In the genomic region with DNA sequence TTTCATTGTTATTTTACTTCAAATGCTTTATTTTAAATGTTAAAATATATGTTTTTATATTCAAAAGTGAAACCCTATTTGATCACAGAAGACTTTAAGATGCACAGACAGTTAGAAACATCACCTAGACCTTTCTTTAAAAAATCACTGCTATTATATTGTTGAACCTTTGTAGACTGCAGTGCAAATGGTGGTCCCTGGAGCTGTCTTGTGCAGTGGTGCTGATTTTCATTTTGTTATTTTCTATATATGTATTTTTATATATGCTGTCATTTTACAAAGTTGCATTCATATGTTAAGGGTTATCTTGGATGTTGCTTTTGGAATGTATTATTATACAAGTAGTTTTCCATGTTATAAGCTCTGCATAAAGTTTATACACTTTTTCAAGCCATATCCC, we compare ENCODE assay signal across 3 cellular contexts.
A peak's percentile ranks its signal among the peaks of the same experiment; 100 is the strongest.
TF ChIP-seq lines count a peak whose summit lies in the region.

No MANE protein-coding gene starts in this region.

TF ChIP-seq in HEK293, 187 proteins besides CTCF, POLR2A, EP300 and RAD21:
- TF ChIP-seq ZNF184 (tag by site-specific recombination; IDR thresholded peaks at IDR 0.05) (no peak), ZNF404 (tag by site-specific recombination; IDR thresholded peaks at IDR 0.05) (no peak), ZNF274 (IDR thresholded peaks at IDR 0.05; ENCODE audit: low read length) (no peak), ZNF274 (tag by site-specific recombination; IDR thresholded peaks at IDR 0.05; ENCODE audit: borderline replicate concordance) (no peak), ZNF248 (tag by site-specific recombination; IDR thresholded peaks at IDR 0.05) (no peak)
- TF ChIP-seq, protein P1, sequence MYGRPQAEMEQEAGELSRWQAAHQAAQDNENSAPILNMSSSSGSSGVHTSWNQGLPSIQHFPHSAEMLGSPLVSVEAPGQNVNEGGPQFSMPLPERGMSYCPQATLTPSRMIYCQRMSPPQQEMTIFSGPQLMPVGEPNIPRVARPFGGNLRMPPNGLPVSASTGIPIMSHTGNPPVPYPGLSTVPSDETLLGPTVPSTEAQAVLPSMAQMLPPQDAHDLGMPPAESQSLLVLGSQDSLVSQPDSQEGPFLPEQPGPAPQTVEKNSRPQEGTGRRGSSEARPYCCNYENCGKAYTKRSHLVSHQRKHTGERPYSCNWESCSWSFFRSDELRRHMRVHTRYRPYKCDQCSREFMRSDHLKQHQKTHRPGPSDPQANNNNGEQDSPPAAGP (tag by site-specific recombination; IDR thresholded peaks at IDR 0.05) = no peak
- TF ChIP-seq, protein P2, sequence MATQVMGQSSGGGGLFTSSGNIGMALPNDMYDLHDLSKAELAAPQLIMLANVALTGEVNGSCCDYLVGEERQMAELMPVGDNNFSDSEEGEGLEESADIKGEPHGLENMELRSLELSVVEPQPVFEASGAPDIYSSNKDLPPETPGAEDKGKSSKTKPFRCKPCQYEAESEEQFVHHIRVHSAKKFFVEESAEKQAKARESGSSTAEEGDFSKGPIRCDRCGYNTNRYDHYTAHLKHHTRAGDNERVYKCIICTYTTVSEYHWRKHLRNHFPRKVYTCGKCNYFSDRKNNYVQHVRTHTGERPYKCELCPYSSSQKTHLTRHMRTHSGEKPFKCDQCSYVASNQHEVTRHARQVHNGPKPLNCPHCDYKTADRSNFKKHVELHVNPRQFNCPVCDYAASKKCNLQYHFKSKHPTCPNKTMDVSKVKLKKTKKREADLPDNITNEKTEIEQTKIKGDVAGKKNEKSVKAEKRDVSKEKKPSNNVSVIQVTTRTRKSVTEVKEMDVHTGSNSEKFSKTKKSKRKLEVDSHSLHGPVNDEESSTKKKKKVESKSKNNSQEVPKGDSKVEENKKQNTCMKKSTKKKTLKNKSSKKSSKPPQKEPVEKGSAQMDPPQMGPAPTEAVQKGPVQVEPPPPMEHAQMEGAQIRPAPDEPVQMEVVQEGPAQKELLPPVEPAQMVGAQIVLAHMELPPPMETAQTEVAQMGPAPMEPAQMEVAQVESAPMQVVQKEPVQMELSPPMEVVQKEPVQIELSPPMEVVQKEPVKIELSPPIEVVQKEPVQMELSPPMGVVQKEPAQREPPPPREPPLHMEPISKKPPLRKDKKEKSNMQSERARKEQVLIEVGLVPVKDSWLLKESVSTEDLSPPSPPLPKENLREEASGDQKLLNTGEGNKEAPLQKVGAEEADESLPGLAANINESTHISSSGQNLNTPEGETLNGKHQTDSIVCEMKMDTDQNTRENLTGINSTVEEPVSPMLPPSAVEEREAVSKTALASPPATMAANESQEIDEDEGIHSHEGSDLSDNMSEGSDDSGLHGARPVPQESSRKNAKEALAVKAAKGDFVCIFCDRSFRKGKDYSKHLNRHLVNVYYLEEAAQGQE (tag by site-specific recombination; IDR thresholded peaks at IDR 0.05) = peak; percentile 48; the same call in 1 of the 2 replicates

TF ChIP-seq in Ishikawa, 13 proteins besides CTCF, POLR2A, EP300 and RAD21:
- TF ChIP-seq CEBPB (IDR thresholded peaks at IDR 0.05) = no peak
- TF ChIP-seq, protein P2 (IDR thresholded peaks at IDR 0.05; ENCODE audit: low read depth) = peak; percentile 65; the same call in 1 of the 2 replicates

TF ChIP-seq in K562, 482 proteins besides CTCF, POLR2A, EP300 and RAD21:
- TF ChIP-seq EHMT2 (IDR thresholded peaks at IDR 0.05) = peak; percentile 62; the same call in 1 of the 2 replicates
- TF ChIP-seq HNRNPLL (IDR thresholded peaks at IDR 0.05; ENCODE audit: low read depth, low read length, poor library complexity, severe bottlenecking) = no peak
- TF ChIP-seq, protein P3, sequence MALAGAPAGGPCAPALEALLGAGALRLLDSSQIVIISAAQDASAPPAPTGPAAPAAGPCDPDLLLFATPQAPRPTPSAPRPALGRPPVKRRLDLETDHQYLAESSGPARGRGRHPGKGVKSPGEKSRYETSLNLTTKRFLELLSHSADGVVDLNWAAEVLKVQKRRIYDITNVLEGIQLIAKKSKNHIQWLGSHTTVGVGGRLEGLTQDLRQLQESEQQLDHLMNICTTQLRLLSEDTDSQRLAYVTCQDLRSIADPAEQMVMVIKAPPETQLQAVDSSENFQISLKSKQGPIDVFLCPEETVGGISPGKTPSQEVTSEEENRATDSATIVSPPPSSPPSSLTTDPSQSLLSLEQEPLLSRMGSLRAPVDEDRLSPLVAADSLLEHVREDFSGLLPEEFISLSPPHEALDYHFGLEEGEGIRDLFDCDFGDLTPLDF (CRISPR knock-in tag; IDR thresholded peaks at IDR 0.05) = no peak
- TF ChIP-seq NONO (IDR thresholded peaks at IDR 0.05; ENCODE audit: low read depth in 2 of 2, low read length in 1 of 2) = no peak
- TF ChIP-seq ETS2 (tag; IDR thresholded peaks at IDR 0.05; ENCODE audit: borderline replicate concordance, poor library complexity, severe bottlenecking) = no peak
- 0 out of 2 replicates have a peak, but pooled peaks have one; percentile 33 for TF ChIP-seq MIER1 (IDR thresholded peaks at IDR 0.05; ENCODE audit: low read depth)
- TF ChIP-seq, protein P4, sequence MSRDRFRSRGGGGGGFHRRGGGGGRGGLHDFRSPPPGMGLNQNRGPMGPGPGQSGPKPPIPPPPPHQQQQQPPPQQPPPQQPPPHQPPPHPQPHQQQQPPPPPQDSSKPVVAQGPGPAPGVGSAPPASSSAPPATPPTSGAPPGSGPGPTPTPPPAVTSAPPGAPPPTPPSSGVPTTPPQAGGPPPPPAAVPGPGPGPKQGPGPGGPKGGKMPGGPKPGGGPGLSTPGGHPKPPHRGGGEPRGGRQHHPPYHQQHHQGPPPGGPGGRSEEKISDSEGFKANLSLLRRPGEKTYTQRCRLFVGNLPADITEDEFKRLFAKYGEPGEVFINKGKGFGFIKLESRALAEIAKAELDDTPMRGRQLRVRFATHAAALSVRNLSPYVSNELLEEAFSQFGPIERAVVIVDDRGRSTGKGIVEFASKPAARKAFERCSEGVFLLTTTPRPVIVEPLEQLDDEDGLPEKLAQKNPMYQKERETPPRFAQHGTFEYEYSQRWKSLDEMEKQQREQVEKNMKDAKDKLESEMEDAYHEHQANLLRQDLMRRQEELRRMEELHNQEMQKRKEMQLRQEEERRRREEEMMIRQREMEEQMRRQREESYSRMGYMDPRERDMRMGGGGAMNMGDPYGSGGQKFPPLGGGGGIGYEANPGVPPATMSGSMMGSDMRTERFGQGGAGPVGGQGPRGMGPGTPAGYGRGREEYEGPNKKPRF (IDR thresholded peaks at IDR 0.05; ENCODE audit: low read depth, low read length) = no peak
- TF ChIP-seq, protein P5, sequence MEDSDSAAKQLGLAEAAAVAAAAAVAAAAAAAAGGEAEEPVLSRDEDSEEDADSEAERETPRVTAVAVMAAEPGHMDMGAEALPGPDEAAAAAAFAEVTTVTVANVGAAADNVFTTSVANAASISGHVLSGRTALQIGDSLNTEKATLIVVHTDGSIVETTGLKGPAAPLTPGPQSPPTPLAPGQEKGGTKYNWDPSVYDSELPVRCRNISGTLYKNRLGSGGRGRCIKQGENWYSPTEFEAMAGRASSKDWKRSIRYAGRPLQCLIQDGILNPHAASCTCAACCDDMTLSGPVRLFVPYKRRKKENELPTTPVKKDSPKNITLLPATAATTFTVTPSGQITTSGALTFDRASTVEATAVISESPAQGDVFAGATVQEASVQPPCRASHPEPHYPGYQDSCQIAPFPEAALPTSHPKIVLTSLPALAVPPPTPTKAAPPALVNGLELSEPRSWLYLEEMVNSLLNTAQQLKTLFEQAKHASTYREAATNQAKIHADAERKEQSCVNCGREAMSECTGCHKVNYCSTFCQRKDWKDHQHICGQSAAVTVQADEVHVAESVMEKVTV (CRISPR knock-in tag; IDR thresholded peaks at IDR 0.05) = no peak
- TF ChIP-seq, protein P6, sequence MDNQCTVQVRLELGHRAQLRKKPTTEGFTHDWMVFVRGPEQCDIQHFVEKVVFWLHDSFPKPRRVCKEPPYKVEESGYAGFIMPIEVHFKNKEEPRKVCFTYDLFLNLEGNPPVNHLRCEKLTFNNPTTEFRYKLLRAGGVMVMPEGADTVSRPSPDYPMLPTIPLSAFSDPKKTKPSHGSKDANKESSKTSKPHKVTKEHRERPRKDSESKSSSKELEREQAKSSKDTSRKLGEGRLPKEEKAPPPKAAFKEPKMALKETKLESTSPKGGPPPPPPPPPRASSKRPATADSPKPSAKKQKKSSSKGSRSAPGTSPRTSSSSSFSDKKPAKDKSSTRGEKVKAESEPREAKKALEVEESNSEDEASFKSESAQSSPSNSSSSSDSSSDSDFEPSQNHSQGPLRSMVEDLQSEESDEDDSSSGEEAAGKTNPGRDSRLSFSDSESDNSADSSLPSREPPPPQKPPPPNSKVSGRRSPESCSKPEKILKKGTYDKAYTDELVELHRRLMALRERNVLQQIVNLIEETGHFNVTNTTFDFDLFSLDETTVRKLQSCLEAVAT (IDR thresholded peaks at IDR 0.05) = no peak
- no peak for TF ChIP-seq NFE2 (IDR thresholded peaks at IDR 0.05; ENCODE audit: low read depth)
- TF ChIP-seq PYGO2 (tag; IDR thresholded peaks at IDR 0.05) = no peak
- TF ChIP-seq ZNF561 (CRISPR knock-in tag; conservative IDR thresholded peaks at IDR 0.05) = no peak
TF ChIP-seq in K562: peak in this region for 2.
